1 cellular context compared by ENCODE assay signal in the genomic region with DNA sequence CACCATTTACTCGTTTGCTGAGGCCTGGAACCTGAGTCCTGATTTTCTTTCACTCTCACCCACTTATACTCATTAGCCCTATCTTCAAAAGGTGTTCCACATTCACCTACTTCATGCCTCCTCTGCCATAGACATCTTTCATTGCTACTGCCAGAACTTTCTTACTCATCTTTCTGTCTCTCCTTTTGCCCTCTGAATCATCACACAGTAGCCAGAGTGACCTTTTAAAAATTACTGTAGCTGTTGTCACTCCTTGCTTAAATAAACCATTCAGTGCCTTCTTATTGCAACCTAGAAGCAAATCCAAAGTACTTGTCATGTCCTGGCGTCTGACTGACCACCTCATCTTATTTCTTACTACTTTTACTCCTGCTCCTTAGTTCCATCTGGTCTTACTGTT.
A peak's percentile ranks its signal among the peaks of the same experiment; 100 is the strongest.
TF ChIP-seq lines count a peak whose summit lies in the region.

No MANE protein-coding gene starts in this region.

TF ChIP-seq in SK-N-SH, 30 proteins besides CTCF, POLR2A, EP300 and RAD21 (continued from another document):
- TF ChIP-seq, protein P1, sequence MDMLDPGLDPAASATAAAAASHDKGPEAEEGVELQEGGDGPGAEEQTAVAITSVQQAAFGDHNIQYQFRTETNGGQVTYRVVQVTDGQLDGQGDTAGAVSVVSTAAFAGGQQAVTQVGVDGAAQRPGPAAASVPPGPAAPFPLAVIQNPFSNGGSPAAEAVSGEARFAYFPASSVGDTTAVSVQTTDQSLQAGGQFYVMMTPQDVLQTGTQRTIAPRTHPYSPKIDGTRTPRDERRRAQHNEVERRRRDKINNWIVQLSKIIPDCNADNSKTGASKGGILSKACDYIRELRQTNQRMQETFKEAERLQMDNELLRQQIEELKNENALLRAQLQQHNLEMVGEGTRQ (IDR thresholded peaks at IDR 0.05; ENCODE audit: borderline replicate concordance, low read depth, low read length), result no peak
- TF ChIP-seq SIN3A (IDR thresholded peaks at IDR 0.05; ENCODE audit: borderline replicate concordance, low read depth, low read length), result no peak
- peak; percentile 86 for TF ChIP-seq FOSL2 (IDR thresholded peaks at IDR 0.05; ENCODE audit: borderline replicate concordance, low read depth)
- TF ChIP-seq NFIC (IDR thresholded peaks at IDR 0.05; ENCODE audit: borderline replicate concordance), result peak; percentile 50
- no peak for TF ChIP-seq RFX5 (IDR thresholded peaks at IDR 0.05; ENCODE audit: low read length)
- TF ChIP-seq EZH2phosphoT487 (IDR thresholded peaks at IDR 0.05; ENCODE audit: borderline replicate concordance, low read depth), result no peak
- TF ChIP-seq GATA2 (CRISPR knock-in tag; IDR thresholded peaks at IDR 0.05), result no peak
- peak; percentile 21; the same call in 1 of the 2 replicates for TF ChIP-seq MEF2A (IDR thresholded peaks at IDR 0.05; ENCODE audit: borderline replicate concordance, low read depth)
- TF ChIP-seq, protein P2, sequence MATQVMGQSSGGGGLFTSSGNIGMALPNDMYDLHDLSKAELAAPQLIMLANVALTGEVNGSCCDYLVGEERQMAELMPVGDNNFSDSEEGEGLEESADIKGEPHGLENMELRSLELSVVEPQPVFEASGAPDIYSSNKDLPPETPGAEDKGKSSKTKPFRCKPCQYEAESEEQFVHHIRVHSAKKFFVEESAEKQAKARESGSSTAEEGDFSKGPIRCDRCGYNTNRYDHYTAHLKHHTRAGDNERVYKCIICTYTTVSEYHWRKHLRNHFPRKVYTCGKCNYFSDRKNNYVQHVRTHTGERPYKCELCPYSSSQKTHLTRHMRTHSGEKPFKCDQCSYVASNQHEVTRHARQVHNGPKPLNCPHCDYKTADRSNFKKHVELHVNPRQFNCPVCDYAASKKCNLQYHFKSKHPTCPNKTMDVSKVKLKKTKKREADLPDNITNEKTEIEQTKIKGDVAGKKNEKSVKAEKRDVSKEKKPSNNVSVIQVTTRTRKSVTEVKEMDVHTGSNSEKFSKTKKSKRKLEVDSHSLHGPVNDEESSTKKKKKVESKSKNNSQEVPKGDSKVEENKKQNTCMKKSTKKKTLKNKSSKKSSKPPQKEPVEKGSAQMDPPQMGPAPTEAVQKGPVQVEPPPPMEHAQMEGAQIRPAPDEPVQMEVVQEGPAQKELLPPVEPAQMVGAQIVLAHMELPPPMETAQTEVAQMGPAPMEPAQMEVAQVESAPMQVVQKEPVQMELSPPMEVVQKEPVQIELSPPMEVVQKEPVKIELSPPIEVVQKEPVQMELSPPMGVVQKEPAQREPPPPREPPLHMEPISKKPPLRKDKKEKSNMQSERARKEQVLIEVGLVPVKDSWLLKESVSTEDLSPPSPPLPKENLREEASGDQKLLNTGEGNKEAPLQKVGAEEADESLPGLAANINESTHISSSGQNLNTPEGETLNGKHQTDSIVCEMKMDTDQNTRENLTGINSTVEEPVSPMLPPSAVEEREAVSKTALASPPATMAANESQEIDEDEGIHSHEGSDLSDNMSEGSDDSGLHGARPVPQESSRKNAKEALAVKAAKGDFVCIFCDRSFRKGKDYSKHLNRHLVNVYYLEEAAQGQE (IDR thresholded peaks at IDR 0.05; ENCODE audit: low read depth, low read length), result no peak
